In the genomic region with DNA sequence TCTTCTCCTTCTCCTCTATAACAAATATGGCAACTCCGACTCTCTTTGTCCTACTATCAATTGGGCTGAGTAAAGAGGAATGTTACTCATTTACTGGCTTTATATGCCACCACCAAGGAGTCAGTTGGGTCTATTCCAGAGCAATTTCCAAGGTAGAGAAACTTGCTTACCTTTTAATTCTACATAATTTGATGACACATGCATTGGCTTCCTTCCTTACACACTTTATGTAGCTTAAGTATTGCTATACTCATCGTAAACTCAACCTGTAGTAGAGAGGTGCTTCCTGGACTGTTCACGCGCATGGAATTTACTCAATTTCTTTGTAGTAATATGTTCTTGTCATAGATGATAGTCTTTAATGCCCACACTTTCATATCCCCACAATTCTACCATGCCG, we compare ENCODE assay signal across 22 cellular contexts.
"Had no signal": no experiment of that assay in that cellular context is flagged by ENCODE, and none has a peak within 500 bp of the region (broad histone marks: within the 10 kb centered on the region; RNA-seq: fewer than 3 reads in every experiment).

No MANE protein-coding gene starts in this region.

- H3K4me3 ChIP-seq: dorsolateral prefrontal cortex, left lung, pancreas, thoracic aorta, upper lobe of right lung had no signal

- H3K27ac ChIP-seq: dorsolateral prefrontal cortex, neutrophil, pancreas, thoracic aorta, upper lobe of right lung, VCaP had no signal

- H3K27me3 Mint-ChIP-seq: activated CD4-positive, alpha-beta T cell treated with anti-CD3 and anti-CD28 coated beads, Interleukin-2, amount 10 ng/mL, durations not matched to agents 7 days and 5 days; activated naive CD8-positive, alpha-beta T cell treated with anti-CD3 and anti-CD28 coated beads for 36 hours; central memory CD8-positive, alpha-beta T cell; effector memory CD8-positive, alpha-beta T cell; T-cell had no signal

- H3K27me3 ChIP-seq: dorsolateral prefrontal cortex, left lung, neutrophil, pancreas, upper lobe of right lung had no signal

- H3K36me3 ChIP-seq: neutrophil, thoracic aorta had no signal

- H3K4me3 Mint-ChIP-seq: activated CD4-positive, alpha-beta T cell treated with anti-CD3 and anti-CD28 coated beads, Interleukin-2, amount 10 ng/mL, durations not matched to agents 7 days and 5 days; activated naive CD8-positive, alpha-beta T cell treated with anti-CD3 and anti-CD28 coated beads for 36 hours; central memory CD8-positive, alpha-beta T cell; effector memory CD8-positive, alpha-beta T cell; nephron; T-cell; T-helper 2 cell treated with Interferon-gamma antibody and Interleukin-4, amounts not matched to agents 5 μg/mL and 100 μg/mL, for 36 hours had no signal

- H3K9me3 ChIP-seq: left lung, neutrophil, pancreas, thoracic aorta, upper lobe of right lung had no signal

- FAIRE-seq: astrocyte, colon, endothelial cell of umbilical vein, kidney, pancreas had no signal

- H3K9me3 Mint-ChIP-seq: activated CD4-positive, alpha-beta T cell treated with anti-CD3 and anti-CD28 coated beads, Interleukin-2, amount 10 ng/mL, durations not matched to agents 7 days and 5 days; central memory CD8-positive, alpha-beta T cell; effector memory CD8-positive, alpha-beta T cell; nephron; T-helper 2 cell treated with Interferon-gamma antibody and Interleukin-4, amounts not matched to agents 5 μg/mL and 100 μg/mL, for 36 hours had no signal

- DNase-seq: activated CD4-positive, alpha-beta T cell treated with anti-CD3 and anti-CD28 coated beads, Interleukin-2, amount 10 ng/mL, durations not matched to agents 7 days and 5 days; activated naive CD8-positive, alpha-beta T cell treated with anti-CD3 and anti-CD28 coated beads for 36 hours; activated T-cell treated with anti-CD3 and anti-CD28 coated beads, Interleukin-2, amount 50 U/mL, for 1 hour; dorsolateral prefrontal cortex; effector memory CD8-positive, alpha-beta T cell; kidney; left lung; midbrain; pancreas; stimulated activated CD4-positive, alpha-beta T cell treated with anti-CD3 and anti-CD28 coated beads, Interleukin-4, amount 100 ng/mL, for 24 hours; stimulated activated naive CD4-positive, alpha-beta T cell treated with Interleukin-2 at 50 U/mL for 16 hours; T-cell; upper lobe of right lung had no signal

- H3K27ac Mint-ChIP-seq: activated CD4-positive, alpha-beta T cell treated with anti-CD3 and anti-CD28 coated beads, Interleukin-2, amount 10 ng/mL, durations not matched to agents 7 days and 5 days; activated naive CD8-positive, alpha-beta T cell treated with anti-CD3 and anti-CD28 coated beads for 36 hours; effector memory CD8-positive, alpha-beta T cell; nephron; T-cell; T-helper 2 cell treated with Interferon-gamma antibody and Interleukin-4, amounts not matched to agents 5 μg/mL and 100 μg/mL, for 36 hours had no signal
